In genomic region chr6:128280960-128281359, GRCh38 we compare ENCODE assay signal across 13 cellular contexts.
"Had no signal": no experiment of that assay in that cellular context is flagged by ENCODE, and none has a peak within 500 bp of the region (broad histone marks: within the 10 kb centered on the region; RNA-seq: fewer than 3 reads in every experiment).

No MANE protein-coding gene starts in this region.

- DNase-seq: activated CD4-positive, alpha-beta T cell treated with anti-CD3 and anti-CD28 coated beads for 48 hours; central memory CD4-positive, alpha-beta T cell; effector memory CD4-positive, alpha-beta T cell; mammary epithelial cell; pancreas; stimulated activated CD4-positive, alpha-beta T cell treated with anti-CD3 and anti-CD28 coated beads, Interleukin-4, amount 100 ng/mL, for 4 hours; stomach; uterus had no signal

- H3K9me3 ChIP-seq: gastroesophageal sphincter, pancreas, stomach, thoracic aorta, uterus had no signal

- ATAC-seq: gastroesophageal sphincter; natural killer cell treated with Interleukin-12 subunit alpha and Interleukin-12 subunit beta and Interleukin-15 and Interleukin-18, amount 100 ng/mL, for 72 hours had no signal

- H3K27ac ChIP-seq: coronary artery, epithelial cell of prostate, gastroesophageal sphincter, pancreas, stomach, thoracic aorta, uterus had no signal

- H3K27me3 ChIP-seq: gastroesophageal sphincter, pancreas, stomach, uterus had no signal

- H3K4me3 ChIP-seq: coronary artery, gastroesophageal sphincter, pancreas, stomach, thoracic aorta, uterus had no signal

- H3K36me3 ChIP-seq: gastroesophageal sphincter, pancreas, stomach, thoracic aorta, uterus had no signal

- H3K4me1 ChIP-seq: uterus had no signal
